26 cellular contexts compared by ENCODE assay signal in genomic region chr18:55337153-55337552, GRCh38.
DNase-seq lines count a peak whose midpoint lies in the region; ATAC-seq and TF ChIP-seq lines count a peak whose summit lies in the region.
"Had no signal": no experiment of that assay in that cellular context is flagged by ENCODE, and none has a peak within 500 bp of the region (broad histone marks: within the 10 kb centered on the region; RNA-seq: fewer than 3 reads in every experiment).

No MANE protein-coding gene starts in this region.

- H3K4me2 ChIP-seq in GM23338, result no peak overlapping the region

- TF ChIP-seq CTCF in GM23338 (conservative IDR thresholded peaks at IDR 0.05; ENCODE audit: low read depth in 2 of 2) (no peak), brain (conservative IDR thresholded peaks at IDR 0.05) (no peak), nephron progenitor cell (IDR thresholded peaks at IDR 0.05) (no peak), suprapubic skin (IDR thresholded peaks at IDR 0.05) (no peak), foreskin fibroblast (IDR thresholded peaks at IDR 0.05; ENCODE audit: low read depth, low read length) (no peak)

- H3K9me3 ChIP-seq in suprapubic skin, result no peaks in the 10 kb centered on the region
- H3K9me3 ChIP-seq: body of pancreas, stomach had no signal

- WGBS in suprapubic skin, result 91% methylated on average over 3 of the region's 3 CpGs

- ATAC-seq in GM23338 (no peak), GM19452 (IDR thresholded peaks at IDR 0.05; ENCODE audit: unreplicated experiment) (no peak), HG02571 (IDR thresholded peaks at IDR 0.05; ENCODE audit: unreplicated experiment) (no peak)
- ATAC-seq: natural killer cell, T-helper 17 cell had no signal

- no peak for DNase-seq in GM23338 (ENCODE audit: low spot score)
- DNase-seq in nephron progenitor cell, result no peak
- no peak for DNase-seq in suprapubic skin (ENCODE audit: low spot score in 2 of 2)
- no peak for DNase-seq in foreskin fibroblast
- no peak for DNase-seq in activated gamma-delta T cell (lab: John Stamatoyannopoulos, UW)
- DNase-seq: activated CD4-positive, alpha-beta T cell treated with anti-CD3 and anti-CD28 coated beads, Interleukin-2, amount 50 U/mL, for 1 hour; activated naive CD8-positive, alpha-beta T cell treated with anti-CD3 and anti-CD28 coated beads, Interleukin-2, amount 10 ng/mL, durations not matched to agents 7 days and 5 days; body of pancreas; CD4-positive, alpha-beta memory T cell; DMS53; GOT3; islet precursor cell; Karpas-422; mesenchymal stem cell; natural killer cell; NCI-H2029; NCI-H345; SIG-M5; stimulated activated CD4-positive, alpha-beta T cell treated with anti-CD3 and anti-CD28 coated beads, Interleukin-2, amount 100 ng/mL, for 48 hours; stomach; T-helper 17 cell had no signal

- H3K4me3 ChIP-seq in GM23338 (no peak overlapping the region), suprapubic skin (no peak overlapping the region), foreskin fibroblast (ENCODE audit: low read depth in 1 of 2, low read length in 2 of 2) (no peak overlapping the region)
- H3K4me3 ChIP-seq: body of pancreas, skin epidermis, stomach had no signal

- H3F3A ChIP-seq in GM23338 (replicated peaks; ENCODE audit: low read depth), result no peaks in the 10 kb centered on the region

- no peaks in the 10 kb centered on the region for H3K36me3 ChIP-seq in GM23338 (ENCODE audit: insufficient read depth)
- no peaks in the 10 kb centered on the region for H3K36me3 ChIP-seq in suprapubic skin
- H3K36me3 ChIP-seq: stomach had no signal

- no peak overlapping the region for H3K27ac Mint-ChIP-seq in GM23338
- peak overlapping the region in 4 of 5 experiments; percentile 96 for H3K27ac Mint-ChIP-seq in brain
- H3K27ac Mint-ChIP-seq in nephron progenitor cell, result peak overlapping the region; percentile 95
- H3K27ac Mint-ChIP-seq: activated naive CD8-positive, alpha-beta T cell treated with anti-CD3 and anti-CD28 coated beads, Interleukin-2, amount 10 ng/mL, durations not matched to agents 7 days and 5 days; activated T-helper 2 cell treated with anti-CD3 and anti-CD28 coated beads, Interferon-gamma antibody, Interleukin-2, Interleukin-4, amounts not matched to agents 10 μg/mL and 5 μg/mL and 100 μg/mL, durations not matched to agents 14 hours and 24 hours and 36 hours; CD4-positive, alpha-beta memory T cell; natural killer cell; T-helper 17 cell had no signal

- no peak for TF ChIP-seq POLR2A in suprapubic skin (IDR thresholded peaks at IDR 0.05)

- H3K4me1 ChIP-seq in GM23338 (ENCODE audit: insufficient read depth), result peaks cover 39% of the 10 kb centered on the region
- peaks cover 20% of the 10 kb centered on the region for H3K4me1 ChIP-seq in suprapubic skin
- H3K4me1 ChIP-seq: body of pancreas had no signal

- H2AFZ ChIP-seq in GM23338, result no peak overlapping the region

- H3K27ac ChIP-seq in GM23338 (ENCODE audit: low read depth), result 0 out of 2 replicates have a peak overlapping the region, but pooled peaks have one; percentile 23
- peak overlapping the region; percentile 37 for H3K27ac ChIP-seq in suprapubic skin

- H4K20me1 ChIP-seq in GM23338 (replicated peaks; ENCODE audit: insufficient read depth), result no peaks in the 10 kb centered on the region

- H3K4me3 Mint-ChIP-seq in GM23338 (no peak overlapping the region), brain (peak overlapping the region in 4 of 5 experiments; percentile 65 to 82 (median 76)), nephron progenitor cell (no peak overlapping the region)
- H3K4me3 Mint-ChIP-seq: activated naive CD8-positive, alpha-beta T cell treated with anti-CD3 and anti-CD28 coated beads, Interleukin-2, amount 10 ng/mL, durations not matched to agents 7 days and 5 days; CD4-positive, alpha-beta memory T cell; natural killer cell; T-helper 17 cell had no signal

- H3K36me3 Mint-ChIP-seq in GM23338 (ENCODE audit: low read depth) (no peaks in the 10 kb centered on the region), brain (no peaks in the 10 kb centered on the region), nephron progenitor cell (ENCODE audit: low read depth) (peaks cover 5% of the 10 kb centered on the region)
- H3K36me3 Mint-ChIP-seq: activated naive CD8-positive, alpha-beta T cell treated with anti-CD3 and anti-CD28 coated beads, Interleukin-2, amount 10 ng/mL, durations not matched to agents 7 days and 5 days; CD4-positive, alpha-beta memory T cell; natural killer cell had no signal

- no peaks in the 10 kb centered on the region for H3K79me2 ChIP-seq in GM23338 (replicated peaks; ENCODE audit: insufficient read depth)

- H3K9me3 Mint-ChIP-seq in GM23338 (no peaks in the 10 kb centered on the region), brain (no peaks in the 10 kb centered on the region), nephron progenitor cell (no peaks in the 10 kb centered on the region)
- H3K9me3 Mint-ChIP-seq: activated naive CD8-positive, alpha-beta T cell treated with anti-CD3 and anti-CD28 coated beads, Interleukin-2, amount 10 ng/mL, durations not matched to agents 7 days and 5 days; activated T-helper 2 cell treated with anti-CD3 and anti-CD28 coated beads, Interferon-gamma antibody, Interleukin-2, Interleukin-4, amounts not matched to agents 10 μg/mL and 5 μg/mL and 100 μg/mL, durations not matched to agents 14 hours and 24 hours and 36 hours; natural killer cell had no signal

- H3K9me2 ChIP-seq in GM23338 (ENCODE audit: insufficient read depth), result no peaks in the 10 kb centered on the region

- H3K4me1 Mint-ChIP-seq in GM23338 (peaks cover 54% of the 10 kb centered on the region), brain (peaks cover 86% of the 10 kb centered on the region), nephron progenitor cell (peaks cover 26% of the 10 kb centered on the region)
- H3K4me1 Mint-ChIP-seq: activated naive CD8-positive, alpha-beta T cell treated with anti-CD3 and anti-CD28 coated beads, Interleukin-2, amount 10 ng/mL, durations not matched to agents 7 days and 5 days; CD4-positive, alpha-beta memory T cell; T-helper 17 cell had no signal

- no peak for TF ChIP-seq EP300 in suprapubic skin (IDR thresholded peaks at IDR 0.05)

- H3K27me3 ChIP-seq in GM23338 (ENCODE audit: insufficient read depth), result no peaks in the 10 kb centered on the region
- H3K27me3 ChIP-seq in suprapubic skin, result no peaks in the 10 kb centered on the region
- H3K27me3 ChIP-seq: body of pancreas, stomach had no signal

- peaks cover 4% of the 10 kb centered on the region for H3K27me3 Mint-ChIP-seq in GM23338 (ENCODE audit: insufficient read depth, low read depth, poor library complexity)
- no peaks in the 10 kb centered on the region for H3K27me3 Mint-ChIP-seq in brain
- no peaks in the 10 kb centered on the region for H3K27me3 Mint-ChIP-seq in nephron progenitor cell (ENCODE audit: low read depth, poor library complexity)
- H3K27me3 Mint-ChIP-seq: CD4-positive, alpha-beta memory T cell; T-helper 17 cell had no signal

TF ChIP-seq in GM23338, 12 proteins besides CTCF, POLR2A, EP300 and RAD21:
- TF ChIP-seq STAT1 (IDR thresholded peaks at IDR 0.05; ENCODE audit: unreplicated experiment) (no peak), CREB1 (CRISPR knock-in tag; IDR thresholded peaks at IDR 0.05; ENCODE audit: low read depth) (no peak), POLR2AphosphoS5 (IDR thresholded peaks at IDR 0.05; ENCODE audit: low read depth) (no peak), ZNF114 (CRISPR knock-in tag; IDR thresholded peaks at IDR 0.05) (no peak)

Comparison
In these comparisons a context has a peak if more than half of its experiments do, and no peak if none do; other contexts are left out.
1. H3K4me3 Mint-ChIP-seq: peak in brain (4 of 5); none in GM23338 (single experiment) and nephron progenitor cell (single experiment).